In the genomic region with DNA sequence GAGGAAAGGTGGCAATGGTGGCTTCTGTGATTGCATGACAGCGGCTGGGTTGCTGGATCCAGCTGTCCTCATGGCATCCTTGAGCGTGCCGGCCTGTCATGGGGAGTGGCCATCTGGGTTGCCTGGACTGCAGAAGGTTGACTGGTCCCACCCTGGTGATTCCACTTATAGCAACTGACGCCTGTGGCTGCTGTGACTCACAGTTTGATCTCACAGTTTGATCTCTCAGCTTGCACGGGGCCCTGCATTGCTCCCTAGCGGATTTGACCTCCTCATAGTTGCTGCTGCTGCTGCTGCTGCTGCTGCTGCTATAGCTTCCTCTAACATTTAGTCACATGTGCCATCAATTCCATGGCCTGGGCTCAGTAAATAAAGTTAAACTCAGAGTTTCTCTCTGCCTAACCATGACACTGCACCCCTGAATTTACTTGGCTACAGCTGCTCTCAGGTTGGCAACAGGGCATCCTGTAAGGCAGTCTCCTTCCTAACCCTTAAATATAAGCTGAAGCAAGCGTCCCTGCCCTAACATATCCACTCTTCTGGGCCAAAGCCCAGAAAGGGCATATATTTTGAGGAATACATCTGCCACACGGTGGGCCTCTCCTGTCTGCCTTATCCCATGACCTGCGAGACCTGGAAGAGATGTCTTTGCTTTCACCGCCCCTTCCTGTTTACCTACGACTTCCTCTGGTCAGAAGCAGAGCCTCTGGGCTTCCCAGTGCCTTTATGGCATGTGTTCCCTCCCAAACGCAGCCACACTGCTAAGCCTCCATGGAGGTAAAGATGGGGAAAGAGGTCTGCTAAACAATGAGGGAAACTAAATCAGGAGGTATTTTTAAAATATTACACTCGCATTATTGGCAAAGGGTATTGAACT, we compare ENCODE assay signal across 9 cellular contexts. TPM values are rescaled to one million over a fixed set of nuclear protein-coding genes. Genes with fewer than 3 reads are reported as not detected.
DNase-seq lines count a peak whose midpoint lies in the region; ATAC-seq and TF ChIP-seq lines count a peak whose summit lies in the region.
"Had no signal": no experiment of that assay in that cellular context is flagged by ENCODE, and none has a peak within 500 bp of the region (broad histone marks: within the 10 kb centered on the region; RNA-seq: fewer than 3 reads in every experiment).

No MANE protein-coding gene starts in this region.

- H3K23ac ChIP-seq in neuronal stem cell (ENCODE audit: low read depth, low read length, poor library complexity), result peak overlapping the region; percentile 8

- H3K14ac ChIP-seq in neuronal stem cell (ENCODE audit: low read length), result peak overlapping the region; percentile 63

- H3K9me3 ChIP-seq in endodermal cell (ENCODE audit: control insufficient read depth, low read length), result no peaks in the 10 kb centered on the region
- H3K9me3 ChIP-seq in neuronal stem cell (replicated peaks in 1 of 2; ENCODE audit: control insufficient read depth in 2 of 2, insufficient read depth in 1 of 2, low read depth in 1 of 2, low read length in 2 of 2), result no peaks in the 10 kb centered on the region

- H3K27ac ChIP-seq in endodermal cell (ENCODE audit: low read depth, low read length) (no peak overlapping the region), neuronal stem cell (replicated peaks; ENCODE audit: low read length) (no peak overlapping the region)

- no peak overlapping the region for H2AK5ac ChIP-seq in neuronal stem cell (ENCODE audit: low read depth, low read length)

- no peak overlapping the region for H4K91ac ChIP-seq in neuronal stem cell (ENCODE audit: low read depth, low read length, poor library complexity)

- H3K4me3 ChIP-seq in endodermal cell (ENCODE audit: low read length), result no peak overlapping the region
- H3K4me3 ChIP-seq in neuronal stem cell (ENCODE audit: low read length in 2 of 2), result no peak overlapping the region

- no peaks in the 10 kb centered on the region for H3K36me3 Mint-ChIP-seq in endodermal cell (ENCODE audit: low read depth)

- H3K9ac ChIP-seq in endodermal cell (ENCODE audit: extremely low read depth, low read length, poor library complexity, severe bottlenecking) (no peak overlapping the region), neuronal stem cell (ENCODE audit: low read depth, low read length, poor library complexity) (no peak overlapping the region)

- H3K4ac ChIP-seq in neuronal stem cell (ENCODE audit: low read length), result no peak overlapping the region

- H2AFZ ChIP-seq in neuronal stem cell (ENCODE audit: low read length), result peak overlapping the region; percentile 77

- no peak overlapping the region for H2BK5ac ChIP-seq in neuronal stem cell (ENCODE audit: low read length)

- H3K36me3 ChIP-seq in endodermal cell (ENCODE audit: control insufficient read depth, insufficient read depth, low read length) (no peaks in the 10 kb centered on the region), neuronal stem cell (replicated peaks in 1 of 2; ENCODE audit: control insufficient read depth in 2 of 2, insufficient read depth in 2 of 2, low read length in 2 of 2) (no peaks in the 10 kb centered on the region)

- whole genome bisulfite sequencing in endodermal cell (ENCODE audit: insufficient coverage in 1 of 2, insufficient read length in 1 of 2), 2 experiments, result 81 to 86% methylated on average over 11 to 13 of the region's 13 CpGs
- whole genome bisulfite sequencing in neuronal stem cell (ENCODE audit: extremely low coverage in 2 of 2, insufficient read length in 2 of 2, insufficient replicate concordance in 1 of 2), 2 donors, result no CpG with 5 or more reads among the region's 13 CpGs

- no peak overlapping the region for H2BK120ac ChIP-seq in neuronal stem cell (ENCODE audit: low read depth, low read length)

- no peak overlapping the region for H3K27ac Mint-ChIP-seq in endodermal cell

- no peaks in the 10 kb centered on the region for H3K79me1 ChIP-seq in neuronal stem cell (ENCODE audit: low read depth, low read length)

- no peak for ATAC-seq in HG03159 (IDR thresholded peaks at IDR 0.05; ENCODE audit: unreplicated experiment)
- ATAC-seq in GM19023 (IDR thresholded peaks at IDR 0.05; ENCODE audit: unreplicated experiment), result no peak

- H2BK15ac ChIP-seq in neuronal stem cell (ENCODE audit: low read length), result no peak overlapping the region

- H3K9me3 Mint-ChIP-seq in endodermal cell, result no peaks in the 10 kb centered on the region

- H3K18ac ChIP-seq in neuronal stem cell (ENCODE audit: low read length), result peak overlapping the region; percentile 27

- peak; percentile 99 for DNase-seq in DMS53 (lab: John Stamatoyannopoulos, UW)
- DNase-seq in NCI-H510A (lab: John Stamatoyannopoulos, UW), result peak; percentile 39
- DNase-seq in endodermal cell, result peak; percentile 47
- no peak for DNase-seq in neuronal stem cell (ENCODE audit: low spot score)
- no peak for DNase-seq in epidermal melanocyte (ENCODE audit: insufficient read length, low spot score)
- no peak for DNase-seq in iPS-NIHi11 (ENCODE audit: low spot score)
- DNase-seq: activated CD4-positive, CD25-positive, alpha-beta regulatory T cell had no signal

- no peak for TF ChIP-seq CTCF in endodermal cell (conservative IDR thresholded peaks at IDR 0.05)

- no peaks in the 10 kb centered on the region for H3K27me3 ChIP-seq in endodermal cell (ENCODE audit: control insufficient read depth, insufficient read depth, low read length, poor library complexity, severe bottlenecking)
- peaks cover 0 to 12% (median 0%) of the 10 kb centered on the region in 3 experiments for H3K27me3 ChIP-seq in neuronal stem cell (ENCODE audit: control insufficient read depth in 3 of 3, insufficient read depth in 3 of 3, low read depth in 1 of 3, low read length in 3 of 3)

- H3K4me3 Mint-ChIP-seq in endodermal cell, result no peak overlapping the region

- H3K27me3 Mint-ChIP-seq in endodermal cell (ENCODE audit: insufficient read depth), result peaks cover 4% of the 10 kb centered on the region

- H3K4me1 ChIP-seq in endodermal cell (ENCODE audit: control insufficient read depth, insufficient read depth, low read length), result no peaks in the 10 kb centered on the region
- H3K4me1 ChIP-seq in neuronal stem cell (ENCODE audit: control insufficient read depth in 2 of 2, insufficient read depth in 1 of 2, low read depth in 1 of 2, low read length in 2 of 2), result no peaks in the 10 kb centered on the region

- H4K8ac ChIP-seq in neuronal stem cell (ENCODE audit: low read depth, low read length), result no peak overlapping the region

- no peak overlapping the region for H2BK12ac ChIP-seq in neuronal stem cell (ENCODE audit: low read length)

- H3K4me2 ChIP-seq in neuronal stem cell (ENCODE audit: insufficient read depth, low read length, poor library complexity, severe bottlenecking), result no peak overlapping the region

- peaks cover 7% of the 10 kb centered on the region for H3K4me1 Mint-ChIP-seq in endodermal cell

RNA-seq across cellular contexts. Expression of a gene that starts 8.3 kb away (rescaled TPM):
- 10 to 100 TPM; 15.6 to 15.8 TPM for total RNA-seq in endodermal cell
- polyA plus RNA-seq in endodermal cell (2013, experiment 1 of 2), result 4.4 TPM
- 5.9 TPM for polyA plus RNA-seq in endodermal cell (2013, experiment 2 of 2)
- polyA plus RNA-seq in neuronal stem cell (2013, experiment 1 of 2), result 2.3 TPM
- 2.2 TPM for polyA plus RNA-seq in neuronal stem cell (2013, experiment 2 of 2)

RNA-seq across cellular contexts. Expression of a gene that starts 37.8 kb away (rescaled TPM):
- total RNA-seq in endodermal cell, result 10 to 100 TPM; 25.4 to 42.9 TPM
- polyA plus RNA-seq in endodermal cell (2013, experiment 1 of 2), result 39.1 TPM
- polyA plus RNA-seq in endodermal cell (2013, experiment 2 of 2), result 32.7 TPM
- polyA plus RNA-seq in neuronal stem cell (2013, experiment 1 of 2), result 21.8 TPM
- 22.5 TPM for polyA plus RNA-seq in neuronal stem cell (2013, experiment 2 of 2)

Comparison
In these comparisons a context has a peak if more than half of its experiments do, and no peak if none do; other contexts are left out.
1. DNase-seq: peak in DMS53 (single experiment), NCI-H510A (single experiment) and endodermal cell (single experiment); none in neuronal stem cell (single experiment), epidermal melanocyte (single experiment) and iPS-NIHi11 (single experiment).